ENCODE assay signal across 17 cellular contexts in the genomic region with DNA sequence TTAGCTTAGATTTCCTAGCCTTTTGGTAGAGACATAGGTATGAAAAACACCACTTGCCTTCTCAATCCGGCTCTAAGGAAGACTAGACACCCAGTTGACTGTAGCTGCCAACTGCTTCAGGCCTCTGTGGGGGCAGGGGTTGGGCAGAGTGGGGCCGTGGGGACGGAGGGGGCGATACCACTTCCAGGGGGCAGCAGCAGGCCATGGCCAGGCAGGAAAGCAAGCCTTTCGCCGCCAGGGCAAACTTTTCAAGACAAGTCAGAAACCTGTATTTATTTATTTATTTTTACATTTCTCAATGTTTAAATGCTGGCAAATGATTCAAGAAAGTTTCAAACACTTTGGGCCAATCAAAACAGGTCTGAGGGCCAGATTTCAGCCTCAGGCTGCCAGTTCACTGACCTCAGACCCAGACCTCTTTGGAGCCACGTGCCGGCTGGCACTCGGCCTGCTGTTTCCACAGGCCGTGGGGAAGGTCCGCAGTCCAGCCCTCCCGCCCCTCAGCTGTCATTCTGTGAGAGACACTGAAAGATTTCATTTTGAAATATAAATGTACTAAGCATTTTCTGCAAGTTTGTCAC.
"Had no signal": no experiment of that assay in that cellular context is flagged by ENCODE, and none has a peak within 500 bp of the region (broad histone marks: within the 10 kb centered on the region; RNA-seq: fewer than 3 reads in every experiment).

No MANE protein-coding gene starts in this region.

- H3K27ac ChIP-seq: brain microvascular endothelial cell, gastroesophageal sphincter, prostate gland, testis, uterus had no signal

- DNase-seq: activated B cell treated with CpG ODN at 0.5 μM for 24 hours; activated CD4-positive, alpha-beta T cell treated with anti-CD3 and anti-CD28 coated beads, Interleukin-2, amount 10 ng/mL, durations not matched to agents 24 days and 14 days; activated CD8-positive, alpha-beta memory T cell treated with anti-CD3 and anti-CD28 coated beads for 24 hours; activated T-cell treated with anti-CD3 and anti-CD28 coated beads for 4 hours; amniotic stem cell; brain microvascular endothelial cell; natural killer cell; nucleus accumbens; stimulated activated CD4-positive, alpha-beta T cell treated with anti-CD3 and anti-CD28 coated beads, Interleukin-4, amount 100 ng/mL, for 4 hours; stimulated activated naive CD8-positive, alpha-beta T cell treated with anti-CD3 and anti-CD28 coated beads, Interleukin-15, amount 100 ng/mL, for 72 hours; T-helper 17 cell; testis; uterus had no signal

- H3K9me3 ChIP-seq: gastroesophageal sphincter, prostate gland, testis, uterus had no signal

- H3K9me3 Mint-ChIP-seq: activated B cell treated with CpG ODN at 0.5 μM for 24 hours; activated CD4-positive, alpha-beta T cell treated with anti-CD3 and anti-CD28 coated beads, Interleukin-2, amount 10 ng/mL, durations not matched to agents 24 days and 14 days; activated naive CD4-positive, alpha-beta T cell treated with anti-CD3 and anti-CD28 coated beads, Interleukin-2, amount 50 U/mL, for 24 hours; activated T-helper 17 cell treated with anti-CD3 and anti-CD28 coated beads, Interleukin-2, amount 50 U/mL, for 72 hours; natural killer cell; stimulated activated naive CD8-positive, alpha-beta T cell treated with anti-CD3 and anti-CD28 coated beads, Interleukin-15, amount 100 ng/mL, for 72 hours had no signal

- H3K4me1 Mint-ChIP-seq: activated CD4-positive, alpha-beta T cell treated with anti-CD3 and anti-CD28 coated beads, Interleukin-2, amount 10 ng/mL, durations not matched to agents 24 days and 14 days; activated T-helper 17 cell treated with anti-CD3 and anti-CD28 coated beads, Interleukin-2, amount 50 U/mL, for 72 hours; T-helper 17 cell had no signal

- H3K36me3 ChIP-seq: brain microvascular endothelial cell, gastroesophageal sphincter, prostate gland, uterus had no signal

- H3K27ac Mint-ChIP-seq: activated B cell treated with CpG ODN at 0.5 μM for 24 hours; activated CD4-positive, alpha-beta T cell treated with anti-CD3 and anti-CD28 coated beads, Interleukin-2, amount 10 ng/mL, durations not matched to agents 24 days and 14 days; activated naive CD4-positive, alpha-beta T cell treated with anti-CD3 and anti-CD28 coated beads, Interleukin-2, amount 50 U/mL, for 24 hours; activated T-helper 17 cell treated with anti-CD3 and anti-CD28 coated beads, Interleukin-2, amount 50 U/mL, for 72 hours; natural killer cell; stimulated activated naive CD8-positive, alpha-beta T cell treated with anti-CD3 and anti-CD28 coated beads, Interleukin-15, amount 100 ng/mL, for 72 hours; T-helper 17 cell had no signal

- H3K4me3 ChIP-seq: gastroesophageal sphincter, prostate gland, testis, uterus had no signal

- ATAC-seq: activated T-helper 17 cell treated with anti-CD3 and anti-CD28 coated beads, Interleukin-2, amount 50 U/mL, for 72 hours; gastroesophageal sphincter; natural killer cell; stimulated activated naive CD8-positive, alpha-beta T cell treated with anti-CD3 and anti-CD28 coated beads, Interleukin-15, amount 100 ng/mL, for 72 hours; T-helper 17 cell had no signal

- H3K27me3 Mint-ChIP-seq: activated B cell treated with CpG ODN at 0.5 μM for 24 hours; activated CD4-positive, alpha-beta T cell treated with anti-CD3 and anti-CD28 coated beads, Interleukin-2, amount 10 ng/mL, durations not matched to agents 24 days and 14 days; activated naive CD4-positive, alpha-beta T cell treated with anti-CD3 and anti-CD28 coated beads, Interleukin-2, amount 50 U/mL, for 24 hours; activated T-helper 17 cell treated with anti-CD3 and anti-CD28 coated beads, Interleukin-2, amount 50 U/mL, for 72 hours; stimulated activated naive CD8-positive, alpha-beta T cell treated with anti-CD3 and anti-CD28 coated beads, Interleukin-15, amount 100 ng/mL, for 72 hours; T-helper 17 cell had no signal

- H3K36me3 Mint-ChIP-seq: activated naive CD4-positive, alpha-beta T cell treated with anti-CD3 and anti-CD28 coated beads, Interleukin-2, amount 50 U/mL, for 24 hours; natural killer cell had no signal

- H3K4me3 Mint-ChIP-seq: activated B cell treated with CpG ODN at 0.5 μM for 24 hours; activated CD4-positive, alpha-beta T cell treated with anti-CD3 and anti-CD28 coated beads, Interleukin-2, amount 10 ng/mL, durations not matched to agents 24 days and 14 days; activated naive CD4-positive, alpha-beta T cell treated with anti-CD3 and anti-CD28 coated beads, Interleukin-2, amount 50 U/mL, for 24 hours; activated T-helper 17 cell treated with anti-CD3 and anti-CD28 coated beads, Interleukin-2, amount 50 U/mL, for 72 hours; natural killer cell; stimulated activated naive CD8-positive, alpha-beta T cell treated with anti-CD3 and anti-CD28 coated beads, Interleukin-15, amount 100 ng/mL, for 72 hours; T-helper 17 cell had no signal

- H3K27me3 ChIP-seq: brain microvascular endothelial cell, testis, uterus had no signal

- H3K4me1 ChIP-seq: gastroesophageal sphincter, prostate gland, testis, uterus had no signal
